1 cellular context compared by ENCODE assay signal in the genomic region with DNA sequence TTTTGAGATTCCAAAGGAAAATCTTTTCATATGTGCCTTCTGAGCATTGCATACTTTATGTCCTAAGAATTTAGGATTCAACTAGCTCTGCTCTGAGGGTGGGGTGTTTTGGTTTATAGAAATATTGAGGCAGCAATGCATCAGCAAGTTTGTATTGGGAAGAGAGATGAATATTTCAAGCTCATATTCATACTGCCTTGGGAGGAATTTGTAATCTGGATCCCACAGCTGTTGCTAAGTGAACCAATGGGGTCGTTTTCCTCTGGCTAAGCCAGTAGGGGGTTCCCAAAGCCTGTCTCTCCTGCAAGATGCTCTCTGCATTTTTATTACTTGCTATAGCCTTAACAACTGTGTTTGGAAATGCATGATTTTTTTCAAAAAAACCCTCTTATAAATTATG.
TF ChIP-seq lines count a peak whose summit lies in the region.

No MANE protein-coding gene starts in this region.

TF ChIP-seq in H1, 55 proteins besides CTCF, POLR2A, EP300 and RAD21:
- no peak for TF ChIP-seq SIRT6 (IDR thresholded peaks at IDR 0.05; ENCODE audit: low read length)
